Comparison of ENCODE assay signal across 1 cellular context in genomic region chr2:185174353-185174752, GRCh38.
TF ChIP-seq lines count a peak whose summit lies in the region.

No MANE protein-coding gene starts in this region.

TF ChIP-seq in H1, 55 proteins besides CTCF, POLR2A, EP300 and RAD21:
- TF ChIP-seq CEBPB (IDR thresholded peaks at IDR 0.05; ENCODE audit: low read depth, low read length) (peak; percentile 11; the same call in 1 of the 2 replicates), TCF12 (IDR thresholded peaks at IDR 0.05; ENCODE audit: low read depth, low read length) (no peak)
